ENCODE assay signal across 11 cellular contexts in genomic region chr11:26087095-26087935, GRCh38.
A peak's percentile ranks its signal among the peaks of the same experiment; 100 is the strongest.
DNase-seq lines count a peak whose midpoint lies in the region; ATAC-seq and TF ChIP-seq lines count a peak whose summit lies in the region.
"Had no signal": no experiment of that assay in that cellular context is flagged by ENCODE, and none has a peak within 500 bp of the region (broad histone marks: within the 10 kb centered on the region; RNA-seq: fewer than 3 reads in every experiment).

No MANE protein-coding gene starts in this region.

- TF ChIP-seq EP300 in esophagus muscularis mucosa (IDR thresholded peaks at IDR 0.05) = no peak

- no peaks in the 10 kb centered on the region for H3K4me1 Mint-ChIP-seq in activated CD4-positive, alpha-beta T cell treated with anti-CD3 and anti-CD28 coated beads, Interleukin-2, amount 10 ng/mL, durations not matched to agents 7 days and 5 days
- H3K4me1 Mint-ChIP-seq: stimulated activated effector memory CD8-positive, alpha-beta T cell treated with anti-CD3 and anti-CD28 coated beads, Interleukin-12 subunit alpha, Interleukin-12 subunit beta, amount 100 ng/mL, for 72 hours had no signal

- TF ChIP-seq POLR2A in esophagus muscularis mucosa (IDR thresholded peaks at IDR 0.05; ENCODE audit: low read depth) = no peak

- H3K9me3 Mint-ChIP-seq in activated CD4-positive, alpha-beta T cell treated with anti-CD3 and anti-CD28 coated beads, Interleukin-2, amount 10 ng/mL, durations not matched to agents 7 days and 5 days = peaks cover 8% of the 10 kb centered on the region

- CTCF ChIA-PET in activated CD4-positive, alpha-beta T cell treated with anti-CD3 and anti-CD28 coated beads, Interleukin-2, amount 10 ng/mL, durations not matched to agents 7 days and 5 days (lab: Charles Lee) = no interaction called here

- H3K4me1 ChIP-seq in esophagus muscularis mucosa = no peaks in the 10 kb centered on the region

- H3K27me3 ChIP-seq in esophagus muscularis mucosa = no peaks in the 10 kb centered on the region

- no peaks in the 10 kb centered on the region for H3K27me3 Mint-ChIP-seq in activated CD4-positive, alpha-beta T cell treated with anti-CD3 and anti-CD28 coated beads, Interleukin-2, amount 10 ng/mL, durations not matched to agents 7 days and 5 days

- TF ChIP-seq CTCF in esophagus muscularis mucosa (IDR thresholded peaks at IDR 0.05) = no peak
- no peak for TF ChIP-seq CTCF in omental fat pad (IDR thresholded peaks at IDR 0.05)

- DNase-seq in NOMO-1 treated with DMSO at 0.1 percent for 48 hours (lab: John Stamatoyannopoulos, UW; ENCODE audit: unreplicated experiment) (peak; percentile 18), NOMO-1 (lab: John Stamatoyannopoulos, UW; ENCODE audit: unreplicated experiment in 2 of 2) (no peak), esophagus muscularis mucosa (ENCODE audit: extremely low spot score) (no peak), SK-N-DZ (ENCODE audit: low spot score) (no peak), omental fat pad (ENCODE audit: low spot score) (no peak)
- DNase-seq in activated CD4-positive, alpha-beta T cell treated with anti-CD3 and anti-CD28 coated beads, Interleukin-2, amount 10 ng/mL, durations not matched to agents 7 days and 5 days = no peak
- DNase-seq: mucosa of descending colon, NCI-H2081 had no signal

- ATAC-seq in HG02642 (IDR thresholded peaks at IDR 0.05; ENCODE audit: poor library complexity, unreplicated experiment) = peak; percentile 98
- ATAC-seq in HG03460 (IDR thresholded peaks at IDR 0.05; ENCODE audit: unreplicated experiment) = peak; percentile 98
- ATAC-seq in omental fat pad (ENCODE audit: low FRiP score) = no peak
- ATAC-seq: mucosa of descending colon; stimulated activated effector memory CD8-positive, alpha-beta T cell treated with anti-CD3 and anti-CD28 coated beads, Interleukin-12 subunit alpha, Interleukin-12 subunit beta, amount 100 ng/mL, for 72 hours had no signal

- WGBS in esophagus muscularis mucosa = 96% methylated on average over 4 of the region's 4 CpGs

- H3K9me3 ChIP-seq in esophagus muscularis mucosa = no peaks in the 10 kb centered on the region
- H3K9me3 ChIP-seq: mucosa of descending colon had no signal

- POLR2A ChIA-PET in activated CD4-positive, alpha-beta T cell treated with anti-CD3 and anti-CD28 coated beads, Interleukin-2, amount 10 ng/mL, durations not matched to agents 7 days and 5 days (lab: Charles Lee) = no interaction called here

- no peak overlapping the region for H3K4me3 Mint-ChIP-seq in activated CD4-positive, alpha-beta T cell treated with anti-CD3 and anti-CD28 coated beads, Interleukin-2, amount 10 ng/mL, durations not matched to agents 7 days and 5 days
- H3K4me3 Mint-ChIP-seq: stimulated activated effector memory CD8-positive, alpha-beta T cell treated with anti-CD3 and anti-CD28 coated beads, Interleukin-12 subunit alpha, Interleukin-12 subunit beta, amount 100 ng/mL, for 72 hours had no signal

- H3K4me3 ChIP-seq in esophagus muscularis mucosa = no peak overlapping the region
- H3K4me3 ChIP-seq: mucosa of descending colon had no signal

- intact Hi-C loops in esophagus muscularis mucosa (cut with DNase I) = no loop called here

- H3K27ac Mint-ChIP-seq in activated CD4-positive, alpha-beta T cell treated with anti-CD3 and anti-CD28 coated beads, Interleukin-2, amount 10 ng/mL, durations not matched to agents 7 days and 5 days = no peak overlapping the region
- H3K27ac Mint-ChIP-seq: stimulated activated effector memory CD8-positive, alpha-beta T cell treated with anti-CD3 and anti-CD28 coated beads, Interleukin-12 subunit alpha, Interleukin-12 subunit beta, amount 100 ng/mL, for 72 hours had no signal

- no peak overlapping the region for H3K27ac ChIP-seq in esophagus muscularis mucosa (replicated peaks in 1 of 4)

- H3K36me3 Mint-ChIP-seq in activated CD4-positive, alpha-beta T cell treated with anti-CD3 and anti-CD28 coated beads, Interleukin-2, amount 10 ng/mL, durations not matched to agents 7 days and 5 days (ENCODE audit: low read depth) = no peaks in the 10 kb centered on the region
- H3K36me3 Mint-ChIP-seq: stimulated activated effector memory CD8-positive, alpha-beta T cell treated with anti-CD3 and anti-CD28 coated beads, Interleukin-12 subunit alpha, Interleukin-12 subunit beta, amount 100 ng/mL, for 72 hours had no signal

- no peaks in the 10 kb centered on the region for H3K36me3 ChIP-seq in esophagus muscularis mucosa
